29 cellular contexts compared by ENCODE assay signal in genomic region chr2:160165095-160165494, GRCh38. TPM values are rescaled to one million over a fixed set of nuclear protein-coding genes. Genes with fewer than 3 reads are reported as not detected.
"Had no signal": no experiment of that assay in that cellular context is flagged by ENCODE, and none has a peak within 500 bp of the region (broad histone marks: within the 10 kb centered on the region; RNA-seq: fewer than 3 reads in every experiment).

No MANE protein-coding gene starts in this region.

- H2AFZ ChIP-seq: PC-9 had no signal

- H3K9me3 ChIP-seq: MG63 had no signal

- H3K9me3 Mint-ChIP-seq: activated CD4-positive, alpha-beta T cell treated with anti-CD3 and anti-CD28 coated beads, Interleukin-2, amount 10 ng/mL, durations not matched to agents 24 days and 14 days; activated CD8-positive, alpha-beta T cell treated with anti-CD3 and anti-CD28 coated beads for 36 hours; activated naive CD4-positive, alpha-beta T cell treated with anti-CD3 and anti-CD28 coated beads, Interleukin-2, amount 10 ng/mL, durations not matched to agents 7 days and 5 days; activated naive CD8-positive, alpha-beta T cell treated with anti-CD3 and anti-CD28 coated beads, Interleukin-2, amount 50 U/mL, for 24 hours; activated T-cell treated with anti-CD3 and anti-CD28 coated beads, Interleukin-2, amount 50 U/mL, for 24 hours had no signal

- H3K4me2 ChIP-seq: PC-9 had no signal

- H3K27me3 ChIP-seq: MG63 had no signal

- ATAC-seq: activated CD8-positive, alpha-beta T cell treated with anti-CD3 and anti-CD28 coated beads for 36 hours; activated naive CD8-positive, alpha-beta T cell treated with anti-CD3 and anti-CD28 coated beads, Interleukin-2, amount 50 U/mL, for 24 hours; Right ventricle myocardium inferior had no signal

- DNase-seq: activated CD4-positive, alpha-beta T cell treated with anti-CD3 and anti-CD28 coated beads, Interleukin-2, amount 10 ng/mL, durations not matched to agents 24 days and 14 days; activated CD4-positive, alpha-beta T cell treated with anti-CD3 and anti-CD28 coated beads, Interleukin-2, amount 50 U/mL, for 4 hours; activated CD8-positive, alpha-beta T cell treated with anti-CD3 and anti-CD28 coated beads for 36 hours; activated naive CD4-positive, alpha-beta T cell treated with anti-CD3 and anti-CD28 coated beads, Interleukin-2, amount 10 ng/mL, durations not matched to agents 7 days and 5 days; activated naive CD8-positive, alpha-beta T cell treated with anti-CD3 and anti-CD28 coated beads, Interleukin-2, amount 50 U/mL, for 24 hours; activated T-cell treated with anti-CD3 and anti-CD28 coated beads, Interleukin-2, amount 50 U/mL, for 24 hours; amniotic stem cell; aorta; Karpas-422; KBM-7; MG63; NCI-H1048; NCI-H1105 treated with DMSO at 0.1 percent for 48 hours; NCI-H1436; NCI-H1694 treated with DMSO at 0.1 percent for 48 hours; NCI-H2029; NCI-H510A; NCI-H526; NCI-H748 treated with DMSO at 0.1 percent for 48 hours; NK-92 treated with Interleukin-12 subunit alpha and Interleukin-12 subunit beta, amount 100 ng/mL, for 24 hours; PC-9; SIG-M5; T1000 had no signal

- H3K36me3 Mint-ChIP-seq: activated naive CD4-positive, alpha-beta T cell treated with anti-CD3 and anti-CD28 coated beads, Interleukin-2, amount 10 ng/mL, durations not matched to agents 7 days and 5 days; activated naive CD8-positive, alpha-beta T cell had no signal

- H3K4me1 Mint-ChIP-seq: activated CD4-positive, alpha-beta T cell treated with anti-CD3 and anti-CD28 coated beads, Interleukin-2, amount 10 ng/mL, durations not matched to agents 24 days and 14 days; activated naive CD4-positive, alpha-beta T cell treated with anti-CD3 and anti-CD28 coated beads, Interleukin-2, amount 10 ng/mL, durations not matched to agents 7 days and 5 days; activated naive CD8-positive, alpha-beta T cell treated with anti-CD3 and anti-CD28 coated beads, Interleukin-2, amount 50 U/mL, for 24 hours had no signal

- H3K27ac Mint-ChIP-seq: activated CD4-positive, alpha-beta T cell treated with anti-CD3 and anti-CD28 coated beads, Interleukin-2, amount 10 ng/mL, durations not matched to agents 24 days and 14 days; activated CD8-positive, alpha-beta T cell treated with anti-CD3 and anti-CD28 coated beads for 36 hours; activated naive CD4-positive, alpha-beta T cell treated with anti-CD3 and anti-CD28 coated beads, Interleukin-2, amount 10 ng/mL, durations not matched to agents 7 days and 5 days; activated naive CD8-positive, alpha-beta T cell; activated naive CD8-positive, alpha-beta T cell treated with anti-CD3 and anti-CD28 coated beads, Interleukin-2, amount 50 U/mL, for 24 hours; activated T-cell treated with anti-CD3 and anti-CD28 coated beads, Interleukin-2, amount 50 U/mL, for 24 hours had no signal

- H3K4me3 Mint-ChIP-seq: activated CD4-positive, alpha-beta T cell treated with anti-CD3 and anti-CD28 coated beads, Interleukin-2, amount 10 ng/mL, durations not matched to agents 24 days and 14 days; activated CD8-positive, alpha-beta T cell treated with anti-CD3 and anti-CD28 coated beads for 36 hours; activated naive CD4-positive, alpha-beta T cell treated with anti-CD3 and anti-CD28 coated beads, Interleukin-2, amount 10 ng/mL, durations not matched to agents 7 days and 5 days; activated naive CD8-positive, alpha-beta T cell; activated naive CD8-positive, alpha-beta T cell treated with anti-CD3 and anti-CD28 coated beads, Interleukin-2, amount 50 U/mL, for 24 hours; activated T-cell treated with anti-CD3 and anti-CD28 coated beads, Interleukin-2, amount 50 U/mL, for 24 hours had no signal

- H3K4me3 ChIP-seq: MG63, PC-9 had no signal

- H3K27ac ChIP-seq: RWPE1 had no signal

- H3K27me3 Mint-ChIP-seq: activated naive CD4-positive, alpha-beta T cell treated with anti-CD3 and anti-CD28 coated beads, Interleukin-2, amount 10 ng/mL, durations not matched to agents 7 days and 5 days; activated naive CD8-positive, alpha-beta T cell; activated naive CD8-positive, alpha-beta T cell treated with anti-CD3 and anti-CD28 coated beads, Interleukin-2, amount 50 U/mL, for 24 hours; activated T-cell treated with anti-CD3 and anti-CD28 coated beads, Interleukin-2, amount 50 U/mL, for 24 hours had no signal

- H3K36me3 ChIP-seq: MG63 had no signal

RNA-seq across cellular contexts. Expression of gene ITGB6, which starts 35.0 kb away (rescaled TPM):
- total RNA-seq: activated CD4-positive, alpha-beta T cell treated with anti-CD3 and anti-CD28 coated beads, Interleukin-2, amount 10 ng/mL, durations not matched to agents 24 days and 14 days; activated CD8-positive, alpha-beta T cell treated with anti-CD3 and anti-CD28 coated beads for 36 hours; SK-MEL-5; T-helper 1 cell treated with Interleukin-12 subunit alpha and Interleukin-12 subunit beta and Interleukin-4 antibody, amounts not matched to agents 30 ng/mL and 1 ng/mL, for 36 hours; T-helper 2 cell treated with Interferon-gamma antibody and Interleukin-4, amounts not matched to agents 100 ng/mL and 5 ng/mL, for 36 hours had no signal
